ENCODE assay signal across 13 cellular contexts in the genomic region with DNA sequence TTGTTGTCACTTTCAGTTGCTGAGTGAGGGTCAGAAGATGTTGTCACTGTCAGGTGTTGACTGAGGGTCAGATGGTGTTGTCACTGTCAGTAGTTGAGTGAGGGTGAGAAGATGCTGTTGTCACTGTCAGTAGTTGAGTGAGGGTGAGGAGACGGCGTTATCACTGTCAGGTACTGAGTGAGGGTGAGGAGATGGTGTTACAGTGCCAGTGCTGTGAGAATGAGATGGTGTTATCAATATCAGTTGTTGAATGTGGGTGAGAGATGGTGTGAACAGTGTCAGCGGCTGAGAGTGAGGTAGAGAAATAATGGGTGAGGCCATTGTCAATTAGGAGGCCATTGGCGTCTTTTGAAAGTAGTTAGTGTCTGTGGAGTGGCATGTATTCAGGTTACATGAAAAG. TPM values are rescaled to one million over a fixed set of nuclear protein-coding genes. Genes with fewer than 3 reads are reported as not detected.
DNase-seq lines count a peak whose midpoint lies in the region; ATAC-seq, FAIRE-seq and TF ChIP-seq lines count a peak whose summit lies in the region.
"Had no signal": no experiment of that assay in that cellular context is flagged by ENCODE, and none has a peak within 500 bp of the region (broad histone marks: within the 10 kb centered on the region; RNA-seq: fewer than 3 reads in every experiment).

No MANE protein-coding gene starts in this region.

- H3K4me3 Mint-ChIP-seq in CD4-positive, CD25-positive, alpha-beta regulatory T cell, result peak overlapping the region; percentile 95 to 97 (median 96)
- H3K4me3 Mint-ChIP-seq in naive B cell, result peak overlapping the region; percentile 31 to 98 (median 92)

- H3K4me3 ChIP-seq in CD4-positive, CD25-positive, alpha-beta regulatory T cell (ENCODE audit: low read depth, low read length), result no peak overlapping the region
- H3K4me3 ChIP-seq in GM23248, result no peak overlapping the region
- no peak overlapping the region for H3K4me3 ChIP-seq in foreskin fibroblast (ENCODE audit: low read depth in 1 of 2, low read length in 2 of 2)
- H3K4me3 ChIP-seq: SK-N-MC had no signal

- 96% methylated on average over 4 of the region's 4 CpGs for WGBS in GM23248 (ENCODE audit: low coverage in 1 of 2, low lambda C conversion rate in 2 of 2, missing lambda C conversion rate in 2 of 2), 2 experiments

- peak overlapping the region; percentile 98 to 100 (median 100) for H3K27ac Mint-ChIP-seq in CD4-positive, CD25-positive, alpha-beta regulatory T cell
- peak overlapping the region; percentile 8 to 52 for H3K27ac Mint-ChIP-seq in activated naive CD4-positive, alpha-beta T cell treated with anti-CD3 and anti-CD28 coated beads, Interleukin-2, amount 50 U/mL, for 72 hours
- peak overlapping the region; percentile 60 to 100 (median 99) for H3K27ac Mint-ChIP-seq in naive B cell

- peaks cover 5% of the 10 kb centered on the region for H3K27me3 Mint-ChIP-seq in CD4-positive, CD25-positive, alpha-beta regulatory T cell
- H3K27me3 Mint-ChIP-seq in naive B cell, result peaks cover 0 to 15% (median 13%) of the 10 kb centered on the region in 3 donors

- H3K9me2 ChIP-seq in GM23248 (ENCODE audit: insufficient read depth), result no peaks in the 10 kb centered on the region

- ATAC-seq in CD4-positive, CD25-positive, alpha-beta regulatory T cell (ENCODE audit: low read depth in 2 of 2), result no peak
- no peak for ATAC-seq in activated naive CD4-positive, alpha-beta T cell treated with anti-CD3 and anti-CD28 coated beads, Interleukin-2, amount 50 U/mL, for 72 hours
- no peak for ATAC-seq in naive B cell (ENCODE audit: low read depth in 2 of 2)
- no peak for ATAC-seq in GM21528 (IDR thresholded peaks at IDR 0.05; ENCODE audit: low FRiP score, unreplicated experiment)
- no peak for ATAC-seq in GM19023 (IDR thresholded peaks at IDR 0.05; ENCODE audit: unreplicated experiment)

- peaks cover 22% of the 10 kb centered on the region for H3F3A ChIP-seq in GM23248 (ENCODE audit: insufficient read depth)

- FAIRE-seq in H54 (lab: Jason Lieb, UNC), result no peak

- no peaks in the 10 kb centered on the region for H3K9me3 ChIP-seq in CD4-positive, CD25-positive, alpha-beta regulatory T cell (ENCODE audit: control insufficient read depth in 2 of 2, low read length in 2 of 2)
- H3K9me3 ChIP-seq in GM23248 (ENCODE audit: low read depth), result no peaks in the 10 kb centered on the region
- H3K9me3 ChIP-seq: uterus had no signal

- no peaks in the 10 kb centered on the region for H4K20me1 ChIP-seq in GM23248 (ENCODE audit: insufficient read depth)

- no peak for TF ChIP-seq POLR2A in H54 (IDR thresholded peaks at IDR 0.05; ENCODE audit: low read depth, low read length)

- H3K9me3 Mint-ChIP-seq in CD4-positive, CD25-positive, alpha-beta regulatory T cell, result peaks cover 0 to 12% (median 1%) of the 10 kb centered on the region in 7 donors
- peaks cover 24 to 25% of the 10 kb centered on the region in 2 donors for H3K9me3 Mint-ChIP-seq in activated naive CD4-positive, alpha-beta T cell treated with anti-CD3 and anti-CD28 coated beads, Interleukin-2, amount 50 U/mL, for 72 hours
- H3K9me3 Mint-ChIP-seq in naive B cell, result peaks cover 17 to 26% (median 21%) of the 10 kb centered on the region in 7 donors

- H3K27ac ChIP-seq in CD4-positive, CD25-positive, alpha-beta regulatory T cell (ENCODE audit: insufficient read depth, low read length, poor library complexity, severe bottlenecking), result peak overlapping the region; percentile 99
- no peak overlapping the region for H3K27ac ChIP-seq in GM23248
- H3K27ac ChIP-seq: SK-N-MC had no signal

- H2AFZ ChIP-seq in GM23248, result peak overlapping the region; percentile 99; the same call in 1 of the 2 replicates

- H3K36me3 ChIP-seq in CD4-positive, CD25-positive, alpha-beta regulatory T cell (ENCODE audit: control insufficient read depth, insufficient read depth, low read length), result no peaks in the 10 kb centered on the region
- no peaks in the 10 kb centered on the region for H3K36me3 ChIP-seq in GM23248 (ENCODE audit: low read depth)
- H3K36me3 ChIP-seq: uterus had no signal

- peaks cover 18% of the 10 kb centered on the region for H3K36me3 Mint-ChIP-seq in CD4-positive, CD25-positive, alpha-beta regulatory T cell
- peaks cover 24 to 37% of the 10 kb centered on the region in 2 donors for H3K36me3 Mint-ChIP-seq in activated naive CD4-positive, alpha-beta T cell treated with anti-CD3 and anti-CD28 coated beads, Interleukin-2, amount 50 U/mL, for 72 hours
- peaks cover 7 to 24% of the 10 kb centered on the region in 2 donors for H3K36me3 Mint-ChIP-seq in naive B cell

- H3K79me2 ChIP-seq in GM23248 (ENCODE audit: insufficient read depth), result peaks cover 24% of the 10 kb centered on the region

- DNase-seq in CD4-positive, CD25-positive, alpha-beta regulatory T cell, result no peak
- DNase-seq in GM23248 (no peak), naive B cell (no peak), foreskin fibroblast (no peak), H54 (ENCODE audit: insufficient read length, low spot score) (no peak)
- DNase-seq in activated naive CD4-positive, alpha-beta T cell treated with anti-CD3 and anti-CD28 coated beads, Interleukin-2, amount 50 U/mL, for 72 hours (ENCODE audit: low spot score in 2 of 2), result no peak
- DNase-seq: EL, islet precursor cell, NCI-H1092 treated with DMSO at 0.1 percent for 48 hours had no signal

- no peak overlapping the region for H3K9ac ChIP-seq in GM23248

- no peak for TF ChIP-seq CTCF in foreskin fibroblast (IDR thresholded peaks at IDR 0.05; ENCODE audit: low read depth, low read length)

- peaks cover 23% of the 10 kb centered on the region for H3K4me1 ChIP-seq in CD4-positive, CD25-positive, alpha-beta regulatory T cell (ENCODE audit: control insufficient read depth, insufficient read depth, low read length, poor library complexity, severe bottlenecking)
- H3K4me1 ChIP-seq in GM23248 (ENCODE audit: insufficient read depth), result peaks cover 11% of the 10 kb centered on the region
- H3K4me1 ChIP-seq: uterus had no signal

- in situ Hi-C loops in GM23248 (cut with MboI), result no loop called here

- peaks cover 7% of the 10 kb centered on the region for H3K27me3 ChIP-seq in CD4-positive, CD25-positive, alpha-beta regulatory T cell (ENCODE audit: control insufficient read depth, insufficient read depth, low read length)
- no peaks in the 10 kb centered on the region for H3K27me3 ChIP-seq in GM23248 (replicated peaks; ENCODE audit: insufficient read depth)
- H3K27me3 ChIP-seq: uterus had no signal

- H3K4me2 ChIP-seq in GM23248 (ENCODE audit: unreplicated experiment), result no peak overlapping the region

- H3K4me1 Mint-ChIP-seq in CD4-positive, CD25-positive, alpha-beta regulatory T cell, result peaks cover 24 to 48% (median 28%) of the 10 kb centered on the region in 4 donors
- peaks cover 20 to 24% (median 23%) of the 10 kb centered on the region in 3 donors for H3K4me1 Mint-ChIP-seq in naive B cell

RNA-seq across cellular contexts. Expression of a gene that starts 1.6 kb away (rescaled TPM):
- 75.3 TPM for total RNA-seq in CD4-positive, CD25-positive, alpha-beta regulatory T cell
- polyA plus RNA-seq in CD4-positive, CD25-positive, alpha-beta regulatory T cell, result 10 to 100 TPM; 14.1 to 17.7 (median 15.9) TPM
- total RNA-seq in GM23248 (2014; rRNA removed; shearing (Covaris generic)), result 12.8 and 29.6 TPM in 2 replicates
- polyA plus RNA-seq in GM23248 (2016; fragmentation: Nextera tagmentation; extraction: Ambion mirVana) (8.5 and 9.3 TPM in 2 replicates), naive B cell (ENCODE audit: low read depth in 6 of 6) (10 to 100 TPM; 14.7 to 27.6 (median 16.3) TPM)
- 10 to 100 TPM; 25.9 to 34.6 TPM for total RNA-seq in activated naive CD4-positive, alpha-beta T cell treated with anti-CD3 and anti-CD28 coated beads, Interleukin-2, amount 50 U/mL, for 72 hours

Comparison
In these comparisons a context has a peak if more than half of its experiments do, and no peak if none do; other contexts are left out.
1. H3K27ac Mint-ChIP-seq: peak in every context shown above with its lines; median percentile 100 in CD4-positive, CD25-positive, alpha-beta regulatory T cell; 99 in naive B cell; 30 in activated naive CD4-positive, alpha-beta T cell treated with anti-CD3 and anti-CD28 coated beads, Interleukin-2, amount 50 U/mL, for 72 hours.